ENCODE assay signal across 8 cellular contexts in genomic region chrX:119565110-119565663, GRCh38. TPM values are rescaled to one million over a fixed set of nuclear protein-coding genes. Genes with fewer than 3 reads are reported as not detected.
DNase-seq lines count a peak whose midpoint lies in the region; ATAC-seq, FAIRE-seq and TF ChIP-seq lines count a peak whose summit lies in the region.

Gene STEEP1 (minus strand): TSS chrX:119565409. CDS start chrX:119565355, 54 bp downstream.

- H3K36me3 ChIP-seq in left ventricle myocardium inferior (peaks cover 4% of the 10 kb centered on the region), upper lobe of right lung (no peaks in the 10 kb centered on the region)

- peak; percentile 59; the same call in 1 of the 2 replicates for TF ChIP-seq POLR2A in GM12892 (IDR thresholded peaks at IDR 0.05; ENCODE audit: low read depth, low read length)

- peaks cover 11% of the 10 kb centered on the region for H3K4me1 Mint-ChIP-seq in T-helper 1 cell treated with Interleukin-12 subunit alpha and Interleukin-12 subunit beta and Interleukin-4 antibody, amounts not matched to agents 30 μg/mL and 1 μg/mL, for 36 hours (ENCODE audit: low read depth)
- peaks cover 6% of the 10 kb centered on the region for H3K4me1 Mint-ChIP-seq in progenitor cell of endocrine pancreas (ENCODE audit: low read depth)

- FAIRE-seq in GM12892 (lab: Jason Lieb, UNC), result peak; percentile 88

- no peaks in the 10 kb centered on the region for H3K36me3 Mint-ChIP-seq in T-helper 1 cell treated with Interleukin-12 subunit alpha and Interleukin-12 subunit beta and Interleukin-4 antibody, amounts not matched to agents 30 μg/mL and 1 μg/mL, for 36 hours (ENCODE audit: low read depth)
- peaks cover 3% of the 10 kb centered on the region for H3K36me3 Mint-ChIP-seq in progenitor cell of endocrine pancreas (ENCODE audit: insufficient read depth)

- H3K27me3 ChIP-seq in left ventricle myocardium inferior (ENCODE audit: low read depth), result no peaks in the 10 kb centered on the region
- H3K27me3 ChIP-seq in upper lobe of right lung, result no peaks in the 10 kb centered on the region

- intact Hi-C loops in left ventricle myocardium inferior (cut with micrococcal nuclease) (no loop called here), upper lobe of right lung (cut with DNase I) (no loop called here)

- peak within 1 kb of the TSS; percentile 90 for H3K4me3 Mint-ChIP-seq in T-helper 1 cell treated with Interleukin-12 subunit alpha and Interleukin-12 subunit beta and Interleukin-4 antibody, amounts not matched to agents 30 μg/mL and 1 μg/mL, for 36 hours
- peak within 1 kb of the TSS; percentile 95 for H3K4me3 Mint-ChIP-seq in progenitor cell of endocrine pancreas (ENCODE audit: low read depth)

- TF ChIP-seq CTCF in left ventricle myocardium inferior (IDR thresholded peaks at IDR 0.05; ENCODE audit: borderline replicate concordance) (no peak), progenitor cell of endocrine pancreas (IDR thresholded peaks at IDR 0.05; ENCODE audit: unreplicated experiment) (no peak), upper lobe of right lung (IDR thresholded peaks at IDR 0.05) (no peak)

- H3K27me3 Mint-ChIP-seq in T-helper 1 cell treated with Interleukin-12 subunit alpha and Interleukin-12 subunit beta and Interleukin-4 antibody, amounts not matched to agents 30 μg/mL and 1 μg/mL, for 36 hours (ENCODE audit: low read depth), result no peaks in the 10 kb centered on the region
- no peaks in the 10 kb centered on the region for H3K27me3 Mint-ChIP-seq in progenitor cell of endocrine pancreas

- H3K9me3 Mint-ChIP-seq in T-helper 1 cell treated with Interleukin-12 subunit alpha and Interleukin-12 subunit beta and Interleukin-4 antibody, amounts not matched to agents 30 μg/mL and 1 μg/mL, for 36 hours, result no peaks in the 10 kb centered on the region
- peaks cover 17% of the 10 kb centered on the region for H3K9me3 Mint-ChIP-seq in progenitor cell of endocrine pancreas (ENCODE audit: low read depth)

- H3K4me1 ChIP-seq in left ventricle myocardium inferior (peaks cover 8% of the 10 kb centered on the region), upper lobe of right lung (no peaks in the 10 kb centered on the region)

- DNase-seq in GM12892 (ENCODE audit: insufficient read length), result peak; percentile 62
- peak; percentile 85 for DNase-seq in NCI-H1694 treated with DMSO at 0.1 percent for 48 hours (lab: John Stamatoyannopoulos, UW)
- DNase-seq in amniotic epithelial cell (ENCODE audit: low read depth), result peak; percentile 93
- peak; percentile 89 for DNase-seq in left ventricle myocardium inferior
- peak; percentile 47 for DNase-seq in progenitor cell of endocrine pancreas (ENCODE audit: low spot score, unreplicated experiment)
- peak; percentile 92 for DNase-seq in upper lobe of right lung

- H3K9me3 ChIP-seq in left ventricle myocardium inferior (replicated peaks) (no peaks in the 10 kb centered on the region), upper lobe of right lung (no peaks in the 10 kb centered on the region)

- peak within 1 kb of the TSS; percentile 69 for H3K27ac ChIP-seq in left ventricle myocardium inferior (replicated peaks)
- H3K27ac ChIP-seq in upper lobe of right lung, result peak within 1 kb of the TSS; percentile 72

- ATAC-seq in HG02884 (IDR thresholded peaks at IDR 0.05; ENCODE audit: unreplicated experiment) (peak; percentile 94), upper lobe of right lung (peak; percentile 99)

- H3K4me3 ChIP-seq in left ventricle myocardium inferior, result peak within 1 kb of the TSS; percentile 73
- H3K4me3 ChIP-seq in upper lobe of right lung, result peak within 1 kb of the TSS; percentile 61

- H3K27ac Mint-ChIP-seq in T-helper 1 cell treated with Interleukin-12 subunit alpha and Interleukin-12 subunit beta and Interleukin-4 antibody, amounts not matched to agents 30 μg/mL and 1 μg/mL, for 36 hours, result peak within 1 kb of the TSS; percentile 90
- peak within 1 kb of the TSS; percentile 98 for H3K27ac Mint-ChIP-seq in progenitor cell of endocrine pancreas

RNA-seq across cellular contexts. Expression of gene STEEP1, which starts in this region (rescaled TPM):
- 21.6 TPM for polyA plus RNA-seq in GM12892 (2012; ENCODE audit: missing spikeins)
- total RNA-seq in left ventricle myocardium inferior (15.2 TPM), progenitor cell of endocrine pancreas (17.7 and 18.3 TPM in 2 replicates), upper lobe of right lung (23.1 TPM)

Comparison
In these comparisons a context has a peak if more than half of its experiments do, and no peak if none do; other contexts are left out.
1. Peak in every context shown above with its lines: DNase-seq, ATAC-seq, H3K4me3 ChIP-seq and H3K27ac ChIP-seq.